Comparison of ENCODE assay signal across 1 cellular context in genomic region chr17:1122681-1123396, GRCh38.
TF ChIP-seq lines count a peak whose summit lies in the region.

No MANE protein-coding gene starts in this region.

TF ChIP-seq in GM23338, 12 proteins besides CTCF, POLR2A, EP300 and RAD21:
- TF ChIP-seq REST (IDR thresholded peaks at IDR 0.05; ENCODE audit: unreplicated experiment) (no peak), ZNF331 (CRISPR knock-in tag; IDR thresholded peaks at IDR 0.05; ENCODE audit: low read depth) (no peak)
TF ChIP-seq in GM23338: peak in this region for 0.
